ENCODE assay signal across 8 cellular contexts in the genomic region with DNA sequence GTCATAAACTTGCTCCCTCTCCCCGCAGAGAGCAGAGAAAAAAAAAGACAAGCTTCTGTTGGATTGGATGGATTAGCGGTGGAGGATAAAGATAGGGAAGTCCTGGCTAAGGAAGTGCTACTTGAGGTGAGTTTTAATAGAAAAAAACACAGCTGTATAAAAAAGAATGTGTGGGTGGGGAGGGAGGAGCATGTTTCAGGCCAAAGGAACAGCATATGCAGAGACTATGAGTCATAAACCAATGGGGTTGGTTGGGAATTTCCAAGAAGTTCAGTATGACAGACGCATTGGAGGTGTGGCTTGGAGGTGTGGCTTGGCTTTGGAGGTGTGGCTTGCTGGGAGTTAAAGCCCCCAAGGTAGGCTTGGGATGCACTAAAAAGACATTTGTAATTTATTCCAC.
DNase-seq lines count a peak whose midpoint lies in the region; ATAC-seq lines count a peak whose summit lies in the region.
"Had no signal": no experiment of that assay in that cellular context is flagged by ENCODE, and none has a peak within 500 bp of the region (broad histone marks: within the 10 kb centered on the region; RNA-seq: fewer than 3 reads in every experiment).

No MANE protein-coding gene starts in this region.

- no peaks in the 10 kb centered on the region for H3K36me3 ChIP-seq in SJCRH30
- no peaks in the 10 kb centered on the region for H3K36me3 ChIP-seq in esophagus (ENCODE audit: control insufficient read depth in 2 of 2, insufficient read depth in 2 of 2, low read length in 1 of 2)
- H3K36me3 ChIP-seq: pancreas had no signal

- ATAC-seq in GM19043 (IDR thresholded peaks at IDR 0.05; ENCODE audit: low read depth, unreplicated experiment) (peak; percentile 77), HG02938 (IDR thresholded peaks at IDR 0.05; ENCODE audit: unreplicated experiment) (peak; percentile 96)

- DNase-seq in SJCRH30 (peak; percentile 5 to 36), SK-N-DZ (ENCODE audit: low spot score) (no peak), NCI-H510A (lab: John Stamatoyannopoulos, UW) (no peak)
- DNase-seq in stimulated activated CD8-positive, alpha-beta memory T cell treated with anti-CD3 and anti-CD28 coated beads, Interleukin-4, amount 100 ng/mL, for 24 hours (ENCODE audit: low read depth): peak; percentile 24
- DNase-seq: pancreas had no signal

- no peaks in the 10 kb centered on the region for H3K4me1 ChIP-seq in SJCRH30
- H3K4me1 ChIP-seq in esophagus (ENCODE audit: control insufficient read depth in 2 of 2, insufficient read depth in 2 of 2, low read length in 1 of 2): no peaks in the 10 kb centered on the region
- H3K4me1 ChIP-seq: pancreas had no signal

- H3K4me3 ChIP-seq in SJCRH30 (no peak overlapping the region), esophagus (ENCODE audit: low read depth in 1 of 2, low read length in 2 of 2) (no peak overlapping the region)
- H3K4me3 ChIP-seq: pancreas had no signal

- H3K27me3 ChIP-seq in SJCRH30: peaks cover 11% of the 10 kb centered on the region
- H3K27me3 ChIP-seq in esophagus (ENCODE audit: control insufficient read depth in 1 of 2, insufficient read depth in 2 of 2, low read length in 2 of 2): no peaks in the 10 kb centered on the region
- H3K27me3 ChIP-seq: pancreas had no signal

- WGBS in esophagus, 2 donors: 35 to 43% methylated on average over 3 of the region's 3 CpGs

- H3K27ac ChIP-seq in SJCRH30 (no peak overlapping the region), esophagus (ENCODE audit: low read depth in 2 of 2, low read length in 1 of 2) (peak overlapping the region; percentile 43 to 48)
- H3K27ac ChIP-seq: pancreas had no signal

- no peaks in the 10 kb centered on the region; the same call in 1 of the 2 replicates for H3K9me3 ChIP-seq in SJCRH30 (replicated peaks)
- H3K9me3 ChIP-seq in esophagus (ENCODE audit: control insufficient read depth in 2 of 2, insufficient read depth in 1 of 2, low read depth in 1 of 2, low read length in 1 of 2): no peaks in the 10 kb centered on the region
- H3K9me3 ChIP-seq: pancreas had no signal

Comparison
In these comparisons a context has a peak if more than half of its experiments do, and no peak if none do; other contexts are left out.
1. DNase-seq: peak in SJCRH30 (2 of 2) and stimulated activated CD8-positive, alpha-beta memory T cell treated with anti-CD3 and anti-CD28 coated beads, Interleukin-4, amount 100 ng/mL, for 24 hours (single experiment); none in SK-N-DZ (single experiment) and NCI-H510A (single experiment).